Comparison of ENCODE assay signal across 18 cellular contexts in genomic region chr1:246695136-246695535, GRCh38. TPM values are rescaled to one million over a fixed set of nuclear protein-coding genes. Genes with fewer than 3 reads are reported as not detected.
DNase-seq lines count a peak whose midpoint lies in the region; ATAC-seq, FAIRE-seq and TF ChIP-seq lines count a peak whose summit lies in the region.
"Had no signal": no experiment of that assay in that cellular context is flagged by ENCODE, and none has a peak within 500 bp of the region (broad histone marks: within the 10 kb centered on the region; RNA-seq: fewer than 3 reads in every experiment).

No MANE protein-coding gene starts in this region.

- in situ Hi-C loops in HepG2 (cut with HindIII; ENCODE audit: extremely low pct_ligation_motif_present, low pct_unique_long_range_greater_than_20kb): loop anchor here (5.0 kb wide), 1 partner anchor 57 kb away; no protein-coding TSS in a partner anchor

- no peaks in the 10 kb centered on the region for H4K20me1 ChIP-seq in HepG2 (ENCODE audit: insufficient read depth, low read length)

- CTCF ChIA-PET in HepG2 (lab: Yijun Ruan, JAX; ENCODE audit: low intra/inter-chr PET ratio, low total read pairs): no interaction called here

- no peak overlapping the region for H3K4me3 Mint-ChIP-seq in type B pancreatic cell

- TF ChIP-seq CTCF in HepG2 (CRISPR knock-in tag; IDR thresholded peaks at IDR 0.05): no peak
- TF ChIP-seq CTCF in right lobe of liver (IDR thresholded peaks at IDR 0.05): no peak
- no peak for TF ChIP-seq CTCF in adrenal gland (IDR thresholded peaks at IDR 0.05)
- no peak for TF ChIP-seq CTCF in foreskin keratinocyte (conservative IDR thresholded peaks at IDR 0.05)
- no peak for TF ChIP-seq CTCF in type B pancreatic cell (conservative IDR thresholded peaks at IDR 0.05)
- TF ChIP-seq CTCF in omental fat pad (IDR thresholded peaks at IDR 0.05): no peak

- H3K9me3 ChIP-seq in HepG2 (ENCODE audit: low read length) (no peaks in the 10 kb centered on the region; the same call in 1 of the 2 replicates), right lobe of liver (no peaks in the 10 kb centered on the region), adrenal gland (replicated peaks in 1 of 3) (no peaks in the 10 kb centered on the region)
- H3K9me3 ChIP-seq: A549 had no signal

- no peak overlapping the region for H3K4me2 ChIP-seq in HepG2 (ENCODE audit: low read depth, low read length)
- H3K4me2 ChIP-seq: A549 had no signal

- ATAC-seq in HepG2 (no peak), right lobe of liver (no peak), foreskin keratinocyte (peak; percentile 19), omental fat pad (ENCODE audit: low FRiP score) (no peak), GM18858 (IDR thresholded peaks at IDR 0.05; ENCODE audit: unreplicated experiment) (no peak), GM19351 (IDR thresholded peaks at IDR 0.05; ENCODE audit: unreplicated experiment) (no peak)
- ATAC-seq: A549, Right ventricle myocardium inferior had no signal

- no peak overlapping the region for H3K9ac ChIP-seq in HepG2 (ENCODE audit: insufficient read depth, low read depth, low read length)

- DNase-seq in HepG2 (ENCODE audit: low spot score) (no peak), right lobe of liver (no peak), adrenal gland (peak; percentile 51 to 80 (median 74)), foreskin keratinocyte (peak in 1 of 2 donors; percentile 55), type B pancreatic cell (ENCODE audit: extremely low spot score, unreplicated experiment) (peak; percentile 2), omental fat pad (ENCODE audit: low spot score) (no peak)
- DNase-seq: AML-193, DMS53, NCI-H1105, NCI-H187, NCI-H446 treated with DMSO at 0.1 percent for 48 hours, NCI-H748 treated with DMSO at 0.1 percent for 48 hours had no signal

- peaks cover 11% of the 10 kb centered on the region for H3K4me1 Mint-ChIP-seq in type B pancreatic cell (ENCODE audit: unreplicated experiment)

- peaks cover 37% of the 10 kb centered on the region for H3K4me1 ChIP-seq in HepG2 (ENCODE audit: insufficient read depth, low read length)
- peaks cover 0 to 5% (median 0%) of the 10 kb centered on the region in 4 donors for H3K4me1 ChIP-seq in right lobe of liver
- H3K4me1 ChIP-seq in adrenal gland (replicated peaks in 1 of 2): peaks cover 3 to 7% of the 10 kb centered on the region in 2 donors
- no peaks in the 10 kb centered on the region for H3K4me1 ChIP-seq in foreskin keratinocyte

- no peak overlapping the region for H3K4me3 ChIP-seq in HepG2 (replicated peaks in 1 of 3; ENCODE audit: insufficient read depth in 1 of 3, low read depth in 2 of 3, low read length in 3 of 3)
- H3K4me3 ChIP-seq in right lobe of liver: no peak overlapping the region
- H3K4me3 ChIP-seq in adrenal gland: no peak overlapping the region
- H3K4me3 ChIP-seq: A549, SK-N-MC had no signal

- 25% methylated on average over 3 of the region's 3 CpGs for WGBS in HepG2 (ENCODE audit: low lambda C conversion rate)
- WGBS in right lobe of liver (ENCODE audit: insufficient coverage, low coverage, low lambda C conversion rate, missing lambda C conversion rate): 92% methylated on average over 3 of the region's 3 CpGs
- 44 to 59% (median 49%) methylated on average over 3 of the region's 3 CpGs for WGBS in adrenal gland, 4 donors

- no peak for TF ChIP-seq POLR2A in HepG2 (IDR thresholded peaks at IDR 0.05; ENCODE audit: insufficient read depth in 1 of 2, low read depth in 2 of 2, low read length in 2 of 2)
- TF ChIP-seq POLR2A in right lobe of liver (IDR thresholded peaks at IDR 0.05): no peak
- no peak for TF ChIP-seq POLR2A in adrenal gland (IDR thresholded peaks at IDR 0.05)

- peaks cover 0 to 3% of the 10 kb centered on the region in 2 experiments; a peak in 2 of 5 replicates for H3K27me3 ChIP-seq in HepG2 (ENCODE audit: control insufficient read depth in 1 of 2, insufficient read depth in 2 of 2, low read length in 2 of 2)
- H3K27me3 ChIP-seq in right lobe of liver: no peaks in the 10 kb centered on the region
- H3K27me3 ChIP-seq in adrenal gland: no peaks in the 10 kb centered on the region
- no peaks in the 10 kb centered on the region for H3K27me3 ChIP-seq in foreskin keratinocyte

- no peaks in the 10 kb centered on the region for H3K79me2 ChIP-seq in HepG2 (ENCODE audit: insufficient read depth, low read length)

- H3K27ac Mint-ChIP-seq in type B pancreatic cell: no peak overlapping the region

- H3K27me3 Mint-ChIP-seq in type B pancreatic cell: no peaks in the 10 kb centered on the region

- peaks cover 4% of the 10 kb centered on the region for H3K36me3 Mint-ChIP-seq in type B pancreatic cell

- TF ChIP-seq EP300 in HepG2 (IDR thresholded peaks at IDR 0.05; ENCODE audit: low read depth in 2 of 2, low read length in 2 of 2) (no peak), HepG2 (CRISPR knock-in tag; IDR thresholded peaks at IDR 0.05; ENCODE audit: borderline replicate concordance) (no peak)

- intact Hi-C loops in HepG2 (cut with micrococcal nuclease; ENCODE audit: unreplicated experiment): loop anchor here (5.0 kb wide), 1 partner anchor 188 kb away; the partner anchor contains the start of gene SMYD3
- intact Hi-C loops in right lobe of liver (cut with DNase I): loop anchor here in 1 of 2 donors (10.0 kb wide), 1 partner anchor 190 kb away; the partner anchor contains the start of gene SMYD3
- intact Hi-C loops in adrenal gland (cut with DNase I): loop anchor here in 1 of 2 donors (5.0 kb wide), 1 partner anchor 188 kb away; the partner anchor contains the start of gene SMYD3

- no peak overlapping the region for H2AFZ ChIP-seq in HepG2 (ENCODE audit: low read length)

- TF ChIP-seq RAD21 in HepG2 (CRISPR knock-in tag; IDR thresholded peaks at IDR 0.05): no peak

- no TSS peak for BruUV-seq in HepG2 (replicated peaks; lab: Mats Ljungman, UMichigan)

- peaks cover 12% of the 10 kb centered on the region for H3K9me3 Mint-ChIP-seq in type B pancreatic cell

- POLR2A ChIA-PET in HepG2 (lab: Yijun Ruan, JAX): no interaction called here

- H3K36me3 ChIP-seq in HepG2 (replicated peaks in 1 of 2; ENCODE audit: control insufficient read depth in 1 of 2, insufficient read depth in 2 of 2, low read length in 2 of 2): no peaks in the 10 kb centered on the region
- no peaks in the 10 kb centered on the region for H3K36me3 ChIP-seq in right lobe of liver
- H3K36me3 ChIP-seq in adrenal gland (replicated peaks in 1 of 2): no peaks in the 10 kb centered on the region

- no peak for FAIRE-seq in HepG2 (lab: Jason Lieb, UNC)
- FAIRE-seq: A549, GM12891 had no signal

- H3K27ac ChIP-seq in HepG2 (ENCODE audit: extremely low read length, insufficient read depth, low read length) (no peak overlapping the region), right lobe of liver (no peak overlapping the region), adrenal gland (peak overlapping the region in 2 of 5 donors; percentile 26 to 61), foreskin keratinocyte (no peak overlapping the region)
- H3K27ac ChIP-seq: A549, SK-N-MC had no signal

TF ChIP-seq in HepG2, 621 proteins besides CTCF, POLR2A, EP300 and RAD21:
- no peak for TF ChIP-seq PHF5A (CRISPR knock-in tag; IDR thresholded peaks at IDR 0.05; ENCODE audit: low read depth, unreplicated experiment)
- peak; percentile 21; the same call in 1 of the 2 replicates for TF ChIP-seq MAFF (IDR thresholded peaks at IDR 0.05; ENCODE audit: low read depth, low read length)

RNA-seq across cellular contexts. Expression of gene SCCPDH, which starts 29.1 kb away (rescaled TPM):
- total RNA-seq in HepG2 (2016; rRNA removed; fragmentation: Illumina TruSeq; extraction: Trizol): 62.3 and 65.6 TPM in 2 replicates
- 30.7 and 32.1 TPM in 2 replicates for total RNA-seq in HepG2 (2016; cell fraction: cytosol; rRNA removed; fragmentation: Illumina TruSeq; extraction: Trizol; ENCODE audit: low read depth)
- 63.7 and 66.1 TPM in 2 replicates for total RNA-seq in HepG2 (2016; cell fraction: insoluble cytoplasmic fraction; rRNA removed; fragmentation: Illumina TruSeq; extraction: Trizol)
- 42.1 and 43.2 TPM in 2 replicates for total RNA-seq in HepG2 (2016; cell fraction: membrane; rRNA removed; fragmentation: Illumina TruSeq; extraction: Trizol)
- total RNA-seq in HepG2 (2016; cell fraction: nucleus; rRNA removed; fragmentation: Illumina TruSeq; extraction: Trizol): 47.4 and 48.2 TPM in 2 replicates
- 29.8 and 36.7 TPM in 2 replicates for polyA plus RNA-seq in HepG2 (2011; rRNA removed)
- 24.8 and 30.0 TPM in 2 replicates for polyA plus RNA-seq in HepG2 (2011; cell fraction: cytosol; rRNA removed)
- polyA plus RNA-seq in HepG2 (2011; cell fraction: nucleus; rRNA removed): 11.2 and 14.2 TPM in 2 replicates
- 36.7 and 52.0 TPM in 2 replicates for polyA plus RNA-seq in HepG2 (2012)
- 24.1 and 29.6 TPM in 2 replicates for polyA plus RNA-seq in HepG2 (2016; cell fraction: cytosol; fragmentation: Illumina TruSeq; extraction: Trizol; ENCODE audit: low read depth)
- polyA plus RNA-seq in HepG2 (2016; cell fraction: insoluble cytoplasmic fraction; fragmentation: Illumina TruSeq; extraction: Trizol; ENCODE audit: low read depth): 55.1 and 61.6 TPM in 2 replicates
- 28.6 and 29.9 TPM in 2 replicates for polyA plus RNA-seq in HepG2 (2016; cell fraction: membrane; fragmentation: Illumina TruSeq; extraction: Trizol; ENCODE audit: low read depth)
- 42.1 and 48.3 TPM in 2 replicates for polyA plus RNA-seq in HepG2 (2016; cell fraction: nucleus; fragmentation: Illumina TruSeq; extraction: Trizol; ENCODE audit: insufficient read depth, low read depth)
- polyA minus RNA-seq in HepG2 (2011; rRNA and poly(A)+ RNA removed; ENCODE audit: low replicate concordance): 2.0 and 17.9 TPM in 2 replicates
- 19.6 and 22.0 TPM in 2 replicates for polyA minus RNA-seq in HepG2 (2011; cell fraction: cytosol; rRNA and poly(A)+ RNA removed)
- 51.8 and 53.6 TPM in 2 replicates for polyA minus RNA-seq in HepG2 (2011; cell fraction: nucleus; rRNA and poly(A)+ RNA removed)
- 100 to 1,000 TPM in 1 of 6 experiments, 10 to 100 TPM in 5; 80.3 to 125 (median 85.3) TPM for total RNA-seq in right lobe of liver
- 100 to 1,000 TPM in 1 of 8 donors, 10 to 100 TPM in 7; 34.2 to 108 (median 60.7) TPM for total RNA-seq in adrenal gland
- polyA plus RNA-seq in adrenal gland: 100 to 1,000 TPM in 1 of 3 donors, 10 to 100 TPM in 2; 12.0 to 116 (median 27.6) TPM
- total RNA-seq in foreskin keratinocyte: 11.4 and 11.9 TPM in 2 replicates
- polyA plus RNA-seq in foreskin keratinocyte: 8.0 and 10.4 TPM in 2 replicates
- total RNA-seq in type B pancreatic cell (ENCODE audit: low replicate concordance): 18.1 and 34.1 TPM in 2 replicates
- total RNA-seq in omental fat pad: 10 to 100 TPM; 18.6 to 50.5 (median 25.0) TPM

Comparison
In these comparisons a context has a peak if more than half of its experiments do, and no peak if none do; other contexts are left out.
1. DNase-seq: peak in adrenal gland (7 of 7) and type B pancreatic cell (single experiment); none in HepG2 (single experiment), right lobe of liver (0 of 3) and omental fat pad (single experiment).